29 cellular contexts compared by ENCODE assay signal in the genomic region with DNA sequence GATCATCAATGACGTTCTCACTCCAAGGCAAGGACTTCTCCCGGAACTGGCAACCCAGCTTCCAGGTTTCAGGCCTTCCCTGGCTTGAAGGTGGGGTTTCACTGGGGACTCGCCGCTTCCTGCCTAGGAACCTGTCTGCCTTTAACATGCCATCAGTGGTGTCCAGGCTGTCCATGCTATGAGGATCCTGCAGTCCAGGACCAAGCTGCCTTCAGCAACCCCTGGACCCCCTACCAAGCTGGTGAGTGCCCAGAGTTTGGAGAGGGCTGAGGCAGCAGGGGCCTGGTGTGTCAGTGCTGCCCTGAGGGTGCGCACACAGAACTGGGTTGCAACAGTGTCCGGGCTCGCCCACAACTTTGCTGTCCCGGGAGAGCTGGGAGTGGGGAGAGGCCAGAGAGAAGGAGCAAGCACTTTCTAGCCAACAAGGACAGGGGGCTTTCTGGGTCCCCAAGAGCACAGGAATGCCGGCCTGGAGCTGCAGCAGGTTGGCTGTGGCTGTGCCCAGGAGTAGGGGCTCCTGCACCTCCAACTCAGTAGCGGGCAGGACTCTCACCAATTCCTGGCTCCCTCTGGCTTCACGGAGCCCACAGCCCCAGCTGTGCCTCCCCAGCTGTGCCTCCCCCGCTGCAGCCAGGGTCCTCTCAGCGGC.
"Had no signal": no experiment of that assay in that cellular context is flagged by ENCODE, and none has a peak within 500 bp of the region (broad histone marks: within the 10 kb centered on the region; RNA-seq: fewer than 3 reads in every experiment).

No MANE protein-coding gene starts in this region.

- H3K4me3 ChIP-seq: heart left ventricle, left lung, lower lobe of right lung had no signal

- ATAC-seq: heart left ventricle; left lung; right cardiac atrium; stimulated activated naive CD8-positive, alpha-beta T cell treated with anti-CD3 and anti-CD28 coated beads, Interleukin-15, amount 100 ng/mL, for 72 hours had no signal

- FAIRE-seq: astrocyte, endothelial cell of umbilical vein, TTC549 had no signal

- H3K36me3 ChIP-seq: brain microvascular endothelial cell, heart left ventricle, left lung, lower lobe of right lung, WERI-Rb-1 had no signal

- DNase-seq: activated CD4-positive, alpha-beta memory T cell treated with anti-CD3 and anti-CD28 coated beads for 36 hours; activated CD4-positive, alpha-beta T cell treated with anti-CD3 and anti-CD28 coated beads, Interleukin-2, amount 10 ng/mL, durations not matched to agents 24 days and 14 days; activated CD4-positive, CD25-positive, alpha-beta regulatory T cell treated with anti-CD3 and anti-CD28 coated beads, Interleukin-2, amount 50 U/mL, for 72 hours; activated CD8-positive, alpha-beta memory T cell treated with anti-CD3 and anti-CD28 coated beads, Interleukin-2, amount 50 U/mL, for 4 hours; activated gamma-delta T cell; activated naive CD4-positive, alpha-beta T cell treated with anti-CD3 and anti-CD28 coated beads, Interleukin-2, amount 10 ng/mL, durations not matched to agents 7 days and 5 days; activated naive CD8-positive, alpha-beta T cell treated with anti-CD3 and anti-CD28 coated beads, Interleukin-2, amount 10 ng/mL, durations not matched to agents 7 days and 5 days; activated T-cell treated with anti-CD3 and anti-CD28 coated beads, Interleukin-2, amount 50 U/mL, for 1 hour; brain microvascular endothelial cell; hypothalamus; kidney glomerular epithelial cell; lower lobe of right lung; mesenchymal stem cell; stimulated activated CD4-positive, alpha-beta T cell treated with anti-CD3 and anti-CD28 coated beads, Interleukin-12 subunit alpha, Interleukin-12 subunit beta, amount 100 ng/mL, for 4 hours; stimulated activated CD4-positive, alpha-beta T cell treated with anti-CD3 and anti-CD28 coated beads, Interleukin-4, amount 100 ng/mL, for 1 hour; stimulated activated naive CD8-positive, alpha-beta T cell treated with anti-CD3 and anti-CD28 coated beads, Interleukin-15, amount 100 ng/mL, for 72 hours; substantia nigra; T-helper 9 cell; WERI-Rb-1 had no signal

- H3K4me3 Mint-ChIP-seq: activated CD4-positive, alpha-beta memory T cell treated with anti-CD3 and anti-CD28 coated beads for 36 hours; activated CD4-positive, alpha-beta T cell treated with anti-CD3 and anti-CD28 coated beads, Interleukin-2, amount 10 ng/mL, durations not matched to agents 24 days and 14 days; activated naive CD4-positive, alpha-beta T cell treated with anti-CD3 and anti-CD28 coated beads, Interleukin-2, amount 10 ng/mL, durations not matched to agents 7 days and 5 days; activated naive CD8-positive, alpha-beta T cell treated with anti-CD3 and anti-CD28 coated beads, Interleukin-2, amount 10 ng/mL, durations not matched to agents 7 days and 5 days; activated T-helper 1 cell treated with anti-CD3 and anti-CD28 coated beads, Interleukin-12 subunit alpha, Interleukin-12 subunit beta, Interleukin-2, Interleukin-4 antibody, amounts not matched to agents 30 ng/mL and 10 ng/mL and 1 ng/mL, durations not matched to agents 14 hours and 24 hours and 36 hours; natural killer cell treated with Interleukin-12 subunit alpha and Interleukin-12 subunit beta and Interleukin-15 and Interleukin-18, amount 100 ng/mL, for 72 hours; stimulated activated naive CD8-positive, alpha-beta T cell treated with anti-CD3 and anti-CD28 coated beads, Interleukin-15, amount 100 ng/mL, for 72 hours; T-helper 1 cell treated with Interleukin-12 subunit alpha and Interleukin-12 subunit beta and Interleukin-4 antibody, amounts not matched to agents 30 μg/mL and 1 μg/mL, for 36 hours; type B pancreatic cell had no signal

- H3K9me3 Mint-ChIP-seq: activated CD4-positive, alpha-beta T cell treated with anti-CD3 and anti-CD28 coated beads, Interleukin-2, amount 10 ng/mL, durations not matched to agents 24 days and 14 days; type B pancreatic cell had no signal

- H3K27ac Mint-ChIP-seq: activated CD4-positive, alpha-beta memory T cell treated with anti-CD3 and anti-CD28 coated beads for 36 hours; activated CD4-positive, alpha-beta T cell treated with anti-CD3 and anti-CD28 coated beads, Interleukin-2, amount 10 ng/mL, durations not matched to agents 24 days and 14 days; activated naive CD4-positive, alpha-beta T cell treated with anti-CD3 and anti-CD28 coated beads, Interleukin-2, amount 10 ng/mL, durations not matched to agents 7 days and 5 days; activated naive CD8-positive, alpha-beta T cell treated with anti-CD3 and anti-CD28 coated beads, Interleukin-2, amount 10 ng/mL, durations not matched to agents 7 days and 5 days; activated T-helper 1 cell treated with anti-CD3 and anti-CD28 coated beads, Interleukin-12 subunit alpha, Interleukin-12 subunit beta, Interleukin-2, Interleukin-4 antibody, amounts not matched to agents 30 ng/mL and 10 ng/mL and 1 ng/mL, durations not matched to agents 14 hours and 24 hours and 36 hours; natural killer cell treated with Interleukin-12 subunit alpha and Interleukin-12 subunit beta and Interleukin-15 and Interleukin-18, amount 100 ng/mL, for 72 hours; stimulated activated naive CD8-positive, alpha-beta T cell treated with anti-CD3 and anti-CD28 coated beads, Interleukin-15, amount 100 ng/mL, for 72 hours; T-helper 1 cell treated with Interleukin-12 subunit alpha and Interleukin-12 subunit beta and Interleukin-4 antibody, amounts not matched to agents 30 μg/mL and 1 μg/mL, for 36 hours; type B pancreatic cell had no signal

- H3K4me1 Mint-ChIP-seq: activated CD4-positive, alpha-beta T cell treated with anti-CD3 and anti-CD28 coated beads, Interleukin-2, amount 10 ng/mL, durations not matched to agents 24 days and 14 days; activated naive CD4-positive, alpha-beta T cell treated with anti-CD3 and anti-CD28 coated beads, Interleukin-2, amount 10 ng/mL, durations not matched to agents 7 days and 5 days; activated naive CD8-positive, alpha-beta T cell treated with anti-CD3 and anti-CD28 coated beads, Interleukin-2, amount 10 ng/mL, durations not matched to agents 7 days and 5 days; stimulated activated naive CD8-positive, alpha-beta T cell treated with anti-CD3 and anti-CD28 coated beads, Interleukin-15, amount 100 ng/mL, for 72 hours had no signal

- H3K27ac ChIP-seq: brain microvascular endothelial cell, heart left ventricle, left lung, lower lobe of right lung, WERI-Rb-1 had no signal

- H3K4me1 ChIP-seq: heart left ventricle, left lung, lower lobe of right lung had no signal

- H3K36me3 Mint-ChIP-seq: activated CD4-positive, alpha-beta memory T cell treated with anti-CD3 and anti-CD28 coated beads for 36 hours; activated naive CD4-positive, alpha-beta T cell treated with anti-CD3 and anti-CD28 coated beads, Interleukin-2, amount 10 ng/mL, durations not matched to agents 7 days and 5 days; activated naive CD8-positive, alpha-beta T cell treated with anti-CD3 and anti-CD28 coated beads, Interleukin-2, amount 10 ng/mL, durations not matched to agents 7 days and 5 days; natural killer cell treated with Interleukin-12 subunit alpha and Interleukin-12 subunit beta and Interleukin-15 and Interleukin-18, amount 100 ng/mL, for 72 hours; type B pancreatic cell had no signal

- H3K27me3 ChIP-seq: brain microvascular endothelial cell, heart left ventricle, left lung had no signal

- H3K9me3 ChIP-seq: heart left ventricle, lower lobe of right lung had no signal

- H3K27me3 Mint-ChIP-seq: activated CD4-positive, alpha-beta memory T cell treated with anti-CD3 and anti-CD28 coated beads for 36 hours; activated CD4-positive, alpha-beta T cell treated with anti-CD3 and anti-CD28 coated beads, Interleukin-2, amount 10 ng/mL, durations not matched to agents 24 days and 14 days; activated naive CD4-positive, alpha-beta T cell treated with anti-CD3 and anti-CD28 coated beads, Interleukin-2, amount 10 ng/mL, durations not matched to agents 7 days and 5 days; activated naive CD8-positive, alpha-beta T cell treated with anti-CD3 and anti-CD28 coated beads, Interleukin-2, amount 10 ng/mL, durations not matched to agents 7 days and 5 days; natural killer cell treated with Interleukin-12 subunit alpha and Interleukin-12 subunit beta and Interleukin-15 and Interleukin-18, amount 100 ng/mL, for 72 hours; stimulated activated naive CD8-positive, alpha-beta T cell treated with anti-CD3 and anti-CD28 coated beads, Interleukin-15, amount 100 ng/mL, for 72 hours; type B pancreatic cell had no signal
